ENCODE assay signal across 1 cellular context in genomic region chr19:10691178-10691881, GRCh38.
TF ChIP-seq lines count a peak whose summit lies in the region.

No MANE protein-coding gene starts in this region.

TF ChIP-seq in IMR-90, 13 proteins besides CTCF, POLR2A, EP300 and RAD21 (continued from another document):
- TF ChIP-seq SMC3 (IDR thresholded peaks at IDR 0.05; ENCODE audit: low read depth, low read length) (no peak), CHD1 (IDR thresholded peaks at IDR 0.05; ENCODE audit: low read depth, low read length) (no peak), MAZ (IDR thresholded peaks at IDR 0.05; ENCODE audit: borderline replicate concordance, low read depth, low read length) (no peak), FOS (IDR thresholded peaks at IDR 0.05; ENCODE audit: low read depth, low read length) (no peak)
- TF ChIP-seq, protein P1, sequence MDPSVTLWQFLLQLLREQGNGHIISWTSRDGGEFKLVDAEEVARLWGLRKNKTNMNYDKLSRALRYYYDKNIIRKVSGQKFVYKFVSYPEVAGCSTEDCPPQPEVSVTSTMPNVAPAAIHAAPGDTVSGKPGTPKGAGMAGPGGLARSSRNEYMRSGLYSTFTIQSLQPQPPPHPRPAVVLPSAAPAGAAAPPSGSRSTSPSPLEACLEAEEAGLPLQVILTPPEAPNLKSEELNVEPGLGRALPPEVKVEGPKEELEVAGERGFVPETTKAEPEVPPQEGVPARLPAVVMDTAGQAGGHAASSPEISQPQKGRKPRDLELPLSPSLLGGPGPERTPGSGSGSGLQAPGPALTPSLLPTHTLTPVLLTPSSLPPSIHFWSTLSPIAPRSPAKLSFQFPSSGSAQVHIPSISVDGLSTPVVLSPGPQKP (IDR thresholded peaks at IDR 0.05; ENCODE audit: borderline replicate concordance, low read depth, low read length), result no peak
